ENCODE assay signal across 14 cellular contexts in the genomic region with DNA sequence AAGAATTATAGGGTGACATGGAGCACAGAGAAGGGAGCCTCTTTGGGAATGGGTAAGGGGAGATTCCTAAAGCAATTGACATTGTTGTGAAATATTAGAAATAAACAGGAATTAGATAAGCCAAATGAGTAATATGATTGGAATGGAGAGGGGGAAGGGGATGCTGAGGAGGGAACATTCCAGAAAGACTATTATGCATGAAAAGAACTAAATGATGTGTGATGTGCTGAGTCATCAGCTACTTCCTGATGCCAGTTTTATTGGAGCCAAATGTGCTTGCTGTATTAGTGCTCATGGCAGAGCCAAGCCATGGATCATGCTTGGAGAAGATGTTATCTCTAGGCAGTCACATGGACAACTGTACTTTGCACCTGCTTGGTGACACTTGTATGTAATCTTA.
DNase-seq lines count a peak whose midpoint lies in the region; ATAC-seq, FAIRE-seq and TF ChIP-seq lines count a peak whose summit lies in the region.
"Had no signal": no experiment of that assay in that cellular context is flagged by ENCODE, and none has a peak within 500 bp of the region (broad histone marks: within the 10 kb centered on the region; RNA-seq: fewer than 3 reads in every experiment).

No MANE protein-coding gene starts in this region.

- H4K8ac ChIP-seq in trophoblast cell (ENCODE audit: low read depth, low read length), result no peak overlapping the region

- no peak for FAIRE-seq in bronchial epithelial cell (lab: Jason Lieb, UNC)

- no peak overlapping the region for H4K91ac ChIP-seq in trophoblast cell (ENCODE audit: low read depth, low read length)

- H3K4me1 ChIP-seq in trophoblast cell (ENCODE audit: control insufficient read depth in 1 of 2, insufficient read depth in 2 of 2, low read length in 2 of 2) (peaks cover 2 to 4% of the 10 kb centered on the region in 2 experiments), BE2C (no peaks in the 10 kb centered on the region)

- H3K9me3 ChIP-seq in trophoblast cell (ENCODE audit: insufficient read depth, low read depth, low read length), result no peaks in the 10 kb centered on the region
- no peaks in the 10 kb centered on the region for H3K9me3 ChIP-seq in BE2C
- H3K9me3 ChIP-seq: thoracic aorta had no signal

- H3K27ac ChIP-seq in trophoblast cell (ENCODE audit: low read depth, low read length), result no peak overlapping the region
- H3K27ac ChIP-seq: thoracic aorta had no signal

- no peak overlapping the region for H3K4ac ChIP-seq in trophoblast cell (ENCODE audit: low read depth, low read length)

- H3K79me2 ChIP-seq in trophoblast cell (ENCODE audit: control insufficient read depth, insufficient read depth, low read length, poor library complexity), result peaks cover 1% of the 10 kb centered on the region

- no peak overlapping the region for H2BK120ac ChIP-seq in trophoblast cell (ENCODE audit: insufficient read depth, low read length, poor library complexity)

- no peak overlapping the region for H2AK5ac ChIP-seq in trophoblast cell (ENCODE audit: low read length)

- no peak overlapping the region for H3K9ac ChIP-seq in trophoblast cell (ENCODE audit: low read length)

- no peak overlapping the region for H2AFZ ChIP-seq in trophoblast cell (ENCODE audit: insufficient read depth, low read length, poor library complexity)

- no peak for TF ChIP-seq CTCF in AG09319 (IDR thresholded peaks at IDR 0.05; ENCODE audit: low read depth, low read length)
- no peak for TF ChIP-seq CTCF in bronchial epithelial cell (IDR thresholded peaks at IDR 0.05; ENCODE audit: insufficient read depth, low read length, severe bottlenecking)
- no peak for TF ChIP-seq CTCF in BE2C (IDR thresholded peaks at IDR 0.05; ENCODE audit: low read depth, low read length)

- H4K12ac ChIP-seq in trophoblast cell (ENCODE audit: low read depth, low read length), result no peak overlapping the region

- H3K14ac ChIP-seq in trophoblast cell (ENCODE audit: low read length), result no peak overlapping the region

- H3K36me3 ChIP-seq in bronchial epithelial cell (ENCODE audit: control insufficient read depth, insufficient read depth, low read length) (no peaks in the 10 kb centered on the region), trophoblast cell (ENCODE audit: control insufficient read depth in 1 of 2, insufficient read depth in 2 of 2, low read length in 2 of 2) (no peaks in the 10 kb centered on the region), BE2C (no peaks in the 10 kb centered on the region)
- H3K36me3 ChIP-seq: thoracic aorta had no signal

- H3K4me3 ChIP-seq in bronchial epithelial cell (ENCODE audit: low read depth, low read length) (no peak overlapping the region), trophoblast cell (ENCODE audit: low read depth, low read length) (no peak overlapping the region), BE2C (ENCODE audit: low read depth, low read length) (no peak overlapping the region)
- H3K4me3 ChIP-seq: thoracic aorta had no signal

- H3K18ac ChIP-seq in trophoblast cell (ENCODE audit: low read length), result no peak overlapping the region

- no peak for ATAC-seq in GM21447 (IDR thresholded peaks at IDR 0.05; ENCODE audit: unreplicated experiment)
- ATAC-seq: T-cell had no signal

- no peak overlapping the region for H2BK5ac ChIP-seq in trophoblast cell (ENCODE audit: low read depth, low read length, poor library complexity)

- no peaks in the 10 kb centered on the region for H3K27me3 ChIP-seq in bronchial epithelial cell (ENCODE audit: control insufficient read depth, insufficient read depth, low read length)
- H3K27me3 ChIP-seq in trophoblast cell (ENCODE audit: insufficient read depth, low read length), result no peaks in the 10 kb centered on the region
- no peaks in the 10 kb centered on the region for H3K27me3 ChIP-seq in BE2C

- no peak overlapping the region for H3K4me2 ChIP-seq in trophoblast cell (ENCODE audit: low read length)

- H3K23ac ChIP-seq in trophoblast cell (ENCODE audit: low read length), result no peak overlapping the region

- peak; percentile 64 for DNase-seq in AG09319 (ENCODE audit: extremely low read depth, low read depth)
- DNase-seq in LHCN-M2 (ENCODE audit: low read depth), result peak; percentile 86
- peak; percentile 80 for DNase-seq in bronchial epithelial cell (ENCODE audit: low read depth)
- peak; percentile 87 for DNase-seq in kidney glomerular epithelial cell (lab: John Stamatoyannopoulos, UW)
- no peak for DNase-seq in trophoblast cell
- DNase-seq in NOMO-1 treated with DMSO at 0.1 percent for 48 hours (lab: John Stamatoyannopoulos, UW; ENCODE audit: unreplicated experiment), result no peak
- no peak for DNase-seq in BE2C
- DNase-seq: activated CD8-positive, alpha-beta memory T cell treated with anti-CD3 and anti-CD28 coated beads, Interleukin-2, amount 50 U/mL, for 4 hours; DMS 273 treated with DMSO at 0.1 percent for 48 hours; H9; NCI-H2171 treated with DMSO at 0.1 percent for 48 hours; T-cell had no signal

- H3K79me1 ChIP-seq in trophoblast cell (ENCODE audit: low read length), result no peaks in the 10 kb centered on the region

- H2BK12ac ChIP-seq in trophoblast cell (ENCODE audit: low read length), result no peak overlapping the region

Comparison
In these comparisons a context has a peak if more than half of its experiments do, and no peak if none do; other contexts are left out.
1. DNase-seq: peak in AG09319 (single experiment), LHCN-M2 (single experiment), bronchial epithelial cell (single experiment) and kidney glomerular epithelial cell (single experiment); none in trophoblast cell (0 of 2), NOMO-1 treated with DMSO at 0.1 percent for 48 hours (single experiment) and BE2C (single experiment).